In genomic region chr15:58521293-58521991, GRCh38 we compare ENCODE assay signal across 8 cellular contexts.
DNase-seq lines count a peak whose midpoint lies in the region; ATAC-seq and TF ChIP-seq lines count a peak whose summit lies in the region.

No MANE protein-coding gene starts in this region.

- H2AFZ ChIP-seq in ACC112 (ENCODE audit: low read length, unreplicated experiment), result peak overlapping the region; percentile 68

- ATAC-seq in stimulated activated memory B cell treated with anti-CD40 and anti-IgM and Interleukin-4, amounts not matched to agents 10 μg/mL and 1 μg/mL and 100 μg/mL, for 72 hours, result peak; percentile 34

- no peaks in the 10 kb centered on the region for H3K36me3 Mint-ChIP-seq in stimulated activated memory B cell treated with anti-CD40 and anti-IgM and Interleukin-4, amounts not matched to agents 10 μg/mL and 1 μg/mL and 100 μg/mL, for 72 hours
- peaks cover 2% of the 10 kb centered on the region for H3K36me3 Mint-ChIP-seq in activated T-helper 1 cell treated with anti-CD3 and anti-CD28 coated beads, Interleukin-12 subunit alpha, Interleukin-12 subunit beta, Interleukin-2, Interleukin-4 antibody, amounts not matched to agents 30 ng/mL and 10 ng/mL and 1 ng/mL, durations not matched to agents 14 hours and 24 hours and 36 hours (ENCODE audit: low read depth)

- TF ChIP-seq RAD21 in Ishikawa (IDR thresholded peaks at IDR 0.05; ENCODE audit: low read depth), result peak; percentile 49

- no peak overlapping the region for H3K27ac Mint-ChIP-seq in stimulated activated memory B cell treated with anti-CD40 and anti-IgM and Interleukin-4, amounts not matched to agents 10 μg/mL and 1 μg/mL and 100 μg/mL, for 72 hours
- H3K27ac Mint-ChIP-seq in activated T-helper 1 cell treated with anti-CD3 and anti-CD28 coated beads, Interleukin-12 subunit alpha, Interleukin-12 subunit beta, Interleukin-2, Interleukin-4 antibody, amounts not matched to agents 30 ng/mL and 10 ng/mL and 1 ng/mL, durations not matched to agents 14 hours and 24 hours and 36 hours, result no peak overlapping the region

- H3K27ac ChIP-seq in ACC112 (ENCODE audit: low read depth, low read length) (no peak overlapping the region), angular gyrus (ENCODE audit: low read depth, low read length) (peak overlapping the region; percentile 78)

- peaks cover 55% of the 10 kb centered on the region for H3K27me3 Mint-ChIP-seq in stimulated activated memory B cell treated with anti-CD40 and anti-IgM and Interleukin-4, amounts not matched to agents 10 μg/mL and 1 μg/mL and 100 μg/mL, for 72 hours
- no peaks in the 10 kb centered on the region for H3K27me3 Mint-ChIP-seq in activated T-helper 1 cell treated with anti-CD3 and anti-CD28 coated beads, Interleukin-12 subunit alpha, Interleukin-12 subunit beta, Interleukin-2, Interleukin-4 antibody, amounts not matched to agents 30 ng/mL and 10 ng/mL and 1 ng/mL, durations not matched to agents 14 hours and 24 hours and 36 hours (ENCODE audit: insufficient read depth)

- no peak overlapping the region for H3K4me3 Mint-ChIP-seq in stimulated activated memory B cell treated with anti-CD40 and anti-IgM and Interleukin-4, amounts not matched to agents 10 μg/mL and 1 μg/mL and 100 μg/mL, for 72 hours
- H3K4me3 Mint-ChIP-seq in activated T-helper 1 cell treated with anti-CD3 and anti-CD28 coated beads, Interleukin-12 subunit alpha, Interleukin-12 subunit beta, Interleukin-2, Interleukin-4 antibody, amounts not matched to agents 30 ng/mL and 10 ng/mL and 1 ng/mL, durations not matched to agents 14 hours and 24 hours and 36 hours, result no peak overlapping the region

- no peaks in the 10 kb centered on the region for H3K79me2 ChIP-seq in ACC112 (ENCODE audit: control insufficient read depth, insufficient read depth, low read length, unreplicated experiment)

- DNase-seq in iPS DF 4.7 (ENCODE audit: extremely low read depth, low spot score), result peak; percentile 22
- DNase-seq in activated naive CD4-positive, alpha-beta T cell treated with Interleukin-2 at 50 U/mL for 16 hours, result no peak
- no peak for DNase-seq in HuH-7.5 (ENCODE audit: low spot score)
- DNase-seq in activated T-helper 1 cell treated with anti-CD3 and anti-CD28 coated beads, Interleukin-12 subunit alpha, Interleukin-12 subunit beta, Interleukin-2, Interleukin-4 antibody, amounts not matched to agents 30 ng/mL and 10 ng/mL and 1 ng/mL, durations not matched to agents 14 hours and 24 hours and 36 hours (ENCODE audit: low spot score), result no peak

- no peaks in the 10 kb centered on the region for H3K36me3 ChIP-seq in ACC112 (ENCODE audit: insufficient read depth, low read length)

- no peaks in the 10 kb centered on the region for H3K9me3 Mint-ChIP-seq in stimulated activated memory B cell treated with anti-CD40 and anti-IgM and Interleukin-4, amounts not matched to agents 10 μg/mL and 1 μg/mL and 100 μg/mL, for 72 hours
- H3K9me3 Mint-ChIP-seq in activated T-helper 1 cell treated with anti-CD3 and anti-CD28 coated beads, Interleukin-12 subunit alpha, Interleukin-12 subunit beta, Interleukin-2, Interleukin-4 antibody, amounts not matched to agents 30 ng/mL and 10 ng/mL and 1 ng/mL, durations not matched to agents 14 hours and 24 hours and 36 hours, result peaks cover 5% of the 10 kb centered on the region

- H3K27me3 ChIP-seq in ACC112 (ENCODE audit: insufficient read depth, low read length), result no peaks in the 10 kb centered on the region

- H3K4me3 ChIP-seq in ACC112 (ENCODE audit: low read depth, low read length), result no peak overlapping the region

- peaks cover 8% of the 10 kb centered on the region for H3K4me1 ChIP-seq in ACC112 (ENCODE audit: control insufficient read depth, insufficient read depth, low read length, unreplicated experiment)

- peaks cover 23% of the 10 kb centered on the region for H3K4me1 Mint-ChIP-seq in stimulated activated memory B cell treated with anti-CD40 and anti-IgM and Interleukin-4, amounts not matched to agents 10 μg/mL and 1 μg/mL and 100 μg/mL, for 72 hours
- peaks cover 62% of the 10 kb centered on the region for H3K4me1 Mint-ChIP-seq in activated T-helper 1 cell treated with anti-CD3 and anti-CD28 coated beads, Interleukin-12 subunit alpha, Interleukin-12 subunit beta, Interleukin-2, Interleukin-4 antibody, amounts not matched to agents 30 ng/mL and 10 ng/mL and 1 ng/mL, durations not matched to agents 14 hours and 24 hours and 36 hours (ENCODE audit: low read depth)

- TF ChIP-seq EP300 in Ishikawa (IDR thresholded peaks at IDR 0.05; ENCODE audit: borderline replicate concordance), result peak; percentile 100

- intact Hi-C loops in activated T-helper 1 cell treated with anti-CD3 and anti-CD28 coated beads, Interleukin-12 subunit alpha, Interleukin-12 subunit beta, Interleukin-2, Interleukin-4 antibody, amounts not matched to agents 30 ng/mL and 10 ng/mL and 1 ng/mL, durations not matched to agents 14 hours and 24 hours and 36 hours (cut with micrococcal nuclease), result no loop called here

TF ChIP-seq in Ishikawa, 13 proteins besides CTCF, POLR2A, EP300 and RAD21:
- TF ChIP-seq ZBTB7A (IDR thresholded peaks at IDR 0.05; ENCODE audit: low read depth), result no peak
- TF ChIP-seq TAF1 (IDR thresholded peaks at IDR 0.05; ENCODE audit: low read depth), result peak; percentile 46
- no peak; the same call in 1 of the 2 replicates for TF ChIP-seq USF1 (IDR thresholded peaks at IDR 0.05)
- no peak for TF ChIP-seq CREB1 (IDR thresholded peaks at IDR 0.05; ENCODE audit: low read depth)
- peak; percentile 98 for TF ChIP-seq TCF12 (IDR thresholded peaks at IDR 0.05; ENCODE audit: low read depth)
- TF ChIP-seq NFIC (IDR thresholded peaks at IDR 0.05), result peak; percentile 94
- peak; percentile 74; the same call in 1 of the 2 replicates for TF ChIP-seq YY1 (IDR thresholded peaks at IDR 0.05; ENCODE audit: low read depth)
- no peak for TF ChIP-seq REST (IDR thresholded peaks at IDR 0.05; ENCODE audit: low read depth)
- peak; percentile 98 for TF ChIP-seq FOXM1 (IDR thresholded peaks at IDR 0.05; ENCODE audit: borderline replicate concordance, low read depth)
- TF ChIP-seq CEBPB (IDR thresholded peaks at IDR 0.05), result peak; percentile 77; the same call in 1 of the 2 replicates
- TF ChIP-seq MAX (IDR thresholded peaks at IDR 0.05), result peak; percentile 94
- peak; percentile 99 for TF ChIP-seq TEAD4 (IDR thresholded peaks at IDR 0.05)
- TF ChIP-seq EGR1 (IDR thresholded peaks at IDR 0.05), result peak; percentile 47; the same call in 1 of the 2 replicates
